10 cellular contexts compared by ENCODE assay signal in the genomic region with DNA sequence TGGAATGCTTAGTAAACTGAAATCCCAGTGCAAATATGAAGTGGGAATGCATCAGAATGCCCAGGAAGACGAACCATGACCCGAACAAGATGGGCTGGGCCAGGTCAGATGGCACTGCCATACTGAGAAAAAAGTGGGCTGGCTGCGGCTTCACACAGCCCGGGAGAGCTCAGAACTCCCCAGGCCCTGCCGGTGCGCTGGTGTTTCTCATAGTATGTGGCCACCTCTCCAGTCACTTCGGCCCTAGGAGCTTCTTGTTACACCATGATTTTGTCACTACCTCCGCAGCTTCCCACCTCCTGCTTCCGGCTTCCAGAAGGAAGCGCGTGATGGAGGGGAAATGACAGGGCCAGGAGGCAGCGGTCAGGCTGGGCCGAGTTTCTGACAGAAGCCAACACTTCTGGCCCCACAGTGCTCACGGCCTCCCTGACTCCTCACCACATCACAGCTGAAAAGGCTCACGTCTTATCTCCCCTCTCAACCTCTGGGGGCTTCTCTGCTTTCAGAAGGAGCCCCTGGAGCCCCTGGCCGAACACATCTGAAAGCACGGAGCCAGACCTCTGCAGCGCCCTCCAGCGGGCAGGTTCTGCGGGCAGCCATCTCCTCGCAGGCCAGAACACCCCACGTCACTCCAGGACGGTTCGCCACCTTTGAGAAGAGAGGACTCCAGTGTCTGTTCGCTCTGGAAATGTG. TPM values are rescaled to one million over a fixed set of nuclear protein-coding genes. Genes with fewer than 3 reads are reported as not detected.
DNase-seq lines count a peak whose midpoint lies in the region; ATAC-seq and TF ChIP-seq lines count a peak whose summit lies in the region.
"Had no signal": no experiment of that assay in that cellular context is flagged by ENCODE, and none has a peak within 500 bp of the region (broad histone marks: within the 10 kb centered on the region; RNA-seq: fewer than 3 reads in every experiment).

No MANE protein-coding gene starts in this region.

- H3K36me3 ChIP-seq in IMR-90 (ENCODE audit: control insufficient read depth, insufficient read depth, low read length) (no peaks in the 10 kb centered on the region), prostate gland (no peaks in the 10 kb centered on the region)
- H3K36me3 ChIP-seq: HAP-1 had no signal

- H4K5ac ChIP-seq in IMR-90 (ENCODE audit: low read depth, low read length), result no peak overlapping the region

- H2BK15ac ChIP-seq in IMR-90 (ENCODE audit: low read depth, low read length), result no peak overlapping the region

- no peak overlapping the region for H4K91ac ChIP-seq in IMR-90 (ENCODE audit: insufficient read depth, low read depth, low read length)

- no peak overlapping the region; a peak in 1 of 4 replicates for H4K8ac ChIP-seq in IMR-90 (ENCODE audit: low read depth in 2 of 2, low read length in 2 of 2)

- DNase-seq in IMR-90 (no peak), fibroblast of pulmonary artery (ENCODE audit: low read depth) (no peak), 8988T (no peak), prostate gland (ENCODE audit: low spot score) (no peak), SW480 (ENCODE audit: low spot score) (no peak)
- DNase-seq in activated CD8-positive, alpha-beta T cell treated with anti-CD3 and anti-CD28 coated beads, Interleukin-2, amount 10 ng/mL, durations not matched to agents 7 days and 5 days, result peak; percentile 84
- DNase-seq in stimulated activated CD8-positive, alpha-beta memory T cell treated with anti-CD3 and anti-CD28 coated beads, Interleukin-15, amount 100 ng/mL, for 48 hours (ENCODE audit: low read depth in 2 of 2), result peak; percentile 74 to 78
- DNase-seq: PC-9 had no signal

- TF ChIP-seq CTCF in IMR-90 (conservative IDR thresholded peaks at IDR 0.05; ENCODE audit: low read depth, low read length) (0 out of 2 replicates have a peak, but pooled peaks have one; percentile 8), fibroblast of pulmonary artery (IDR thresholded peaks at IDR 0.05; ENCODE audit: low read length, missing control alignments) (peak; percentile 25), prostate gland (IDR thresholded peaks at IDR 0.05) (no peak)

- CTCF ChIA-PET in IMR-90 (lab: Yijun Ruan, JAX), result no interaction called here
- CTCF ChIA-PET in activated CD8-positive, alpha-beta T cell treated with anti-CD3 and anti-CD28 coated beads, Interleukin-2, amount 10 ng/mL, durations not matched to agents 7 days and 5 days (lab: Charles Lee), result interaction anchor here (0.7 to 5.9 kb wide), 23 partner anchors 9 to 939 kb away, joined by 3 to 463 read pairs (median 4); partner anchors contain the start of genes DAD1 and OXA1L

- no peak overlapping the region for H3K27ac ChIP-seq in IMR-90 (ENCODE audit: insufficient read depth, low read length)
- H3K27ac ChIP-seq in prostate gland, result no peak overlapping the region
- H3K27ac ChIP-seq: PC-9 had no signal

- no peak overlapping the region for H3K9ac ChIP-seq in IMR-90 (ENCODE audit: low read depth, low read length)

- H3K9me3 ChIP-seq in IMR-90 (ENCODE audit: control insufficient read depth, insufficient read depth, low read length) (no peaks in the 10 kb centered on the region), prostate gland (no peaks in the 10 kb centered on the region)
- H3K9me3 ChIP-seq: HAP-1 had no signal

- no peak overlapping the region for H3K4me2 ChIP-seq in IMR-90 (ENCODE audit: low read depth, low read length)

- peaks cover 0 to 5% of the 10 kb centered on the region in 2 experiments; a peak in 1 of 4 replicates for H3K79me1 ChIP-seq in IMR-90 (ENCODE audit: low read depth in 1 of 2, low read length in 2 of 2)

- TF ChIP-seq RAD21 in IMR-90 (IDR thresholded peaks at IDR 0.05; ENCODE audit: low read length), result no peak

- TF ChIP-seq POLR2A in IMR-90 (IDR thresholded peaks at IDR 0.05; ENCODE audit: low read depth, low read length), result no peak
- no peak for TF ChIP-seq POLR2A in prostate gland (IDR thresholded peaks at IDR 0.05)

- dilution Hi-C loops in IMR-90 (cut with HindIII; ENCODE audit: low sequenced_read_pairs, unreplicated experiment), result no loop called here

- H2AK5ac ChIP-seq in IMR-90 (ENCODE audit: low read depth, low read length), result no peak overlapping the region

- H3K4me3 ChIP-seq in IMR-90 (ENCODE audit: insufficient read depth, low read depth, low read length) (no peak overlapping the region), fibroblast of pulmonary artery (replicated peaks; ENCODE audit: low read depth, low read length) (no peak overlapping the region), prostate gland (no peak overlapping the region)
- H3K4me3 ChIP-seq: HAP-1, PC-9 had no signal

- no peak overlapping the region for H3K14ac ChIP-seq in IMR-90 (replicated peaks; ENCODE audit: low read depth, low read length)

- no peaks in the 10 kb centered on the region for H3K9me3 Mint-ChIP-seq in activated CD8-positive, alpha-beta T cell treated with anti-CD3 and anti-CD28 coated beads, Interleukin-2, amount 10 ng/mL, durations not matched to agents 7 days and 5 days (ENCODE audit: insufficient read depth)

- H3K27ac Mint-ChIP-seq in activated CD8-positive, alpha-beta T cell treated with anti-CD3 and anti-CD28 coated beads, Interleukin-2, amount 10 ng/mL, durations not matched to agents 7 days and 5 days, result peak overlapping the region; percentile 97

- no peak overlapping the region for H3K23ac ChIP-seq in IMR-90 (ENCODE audit: low read depth, low read length)

- peaks cover 46% of the 10 kb centered on the region for H3K36me3 Mint-ChIP-seq in activated CD8-positive, alpha-beta T cell treated with anti-CD3 and anti-CD28 coated beads, Interleukin-2, amount 10 ng/mL, durations not matched to agents 7 days and 5 days (ENCODE audit: low read depth)

- H3K9me1 ChIP-seq in IMR-90 (ENCODE audit: insufficient read depth, low read length), result peaks cover 8% of the 10 kb centered on the region

- BruUV-seq in IMR-90 (replicated peaks; lab: Mats Ljungman, UMichigan), result no TSS peak

- no peak overlapping the region for H2BK20ac ChIP-seq in IMR-90 (ENCODE audit: low read depth, low read length)

- H2AFZ ChIP-seq in IMR-90 (replicated peaks; ENCODE audit: low read length, poor library complexity), result peak overlapping the region; percentile 43
- H2AFZ ChIP-seq: PC-9 had no signal

- H3K27me3 ChIP-seq in IMR-90 (ENCODE audit: control insufficient read depth, insufficient read depth, low read length) (no peaks in the 10 kb centered on the region), prostate gland (replicated peaks; ENCODE audit: insufficient read depth) (no peaks in the 10 kb centered on the region)

- H3K4me3 Mint-ChIP-seq in activated CD8-positive, alpha-beta T cell treated with anti-CD3 and anti-CD28 coated beads, Interleukin-2, amount 10 ng/mL, durations not matched to agents 7 days and 5 days, result peak overlapping the region; percentile 76

- H3K4me1 ChIP-seq in IMR-90 (ENCODE audit: control insufficient read depth, insufficient read depth, low read length) (peaks cover 13% of the 10 kb centered on the region), prostate gland (replicated peaks) (no peaks in the 10 kb centered on the region)

- H4K20me1 ChIP-seq in IMR-90 (ENCODE audit: insufficient read depth, low read length), result no peaks in the 10 kb centered on the region

- no peak overlapping the region for H3K4ac ChIP-seq in IMR-90 (ENCODE audit: low read depth, low read length)

- POLR2A ChIA-PET in IMR-90 (lab: Charles Lee; ENCODE audit: unreplicated experiment), result no interaction called here
- POLR2A ChIA-PET in activated CD8-positive, alpha-beta T cell treated with anti-CD3 and anti-CD28 coated beads, Interleukin-2, amount 10 ng/mL, durations not matched to agents 7 days and 5 days (lab: Charles Lee), result interaction anchor here (0.7 to 13.5 kb wide), 8 partner anchors 9 to 46 kb away, joined by 3 to 232 read pairs (median 4); no protein-coding TSS in a partner anchor

- H3K27me3 Mint-ChIP-seq in activated CD8-positive, alpha-beta T cell treated with anti-CD3 and anti-CD28 coated beads, Interleukin-2, amount 10 ng/mL, durations not matched to agents 7 days and 5 days (ENCODE audit: low read depth), result no peaks in the 10 kb centered on the region

- no peak overlapping the region for H3K18ac ChIP-seq in IMR-90 (ENCODE audit: low read depth, low read length)

- no peak overlapping the region for H2BK5ac ChIP-seq in IMR-90 (ENCODE audit: low read depth, low read length, poor library complexity, severe bottlenecking)

- H2BK120ac ChIP-seq in IMR-90 (ENCODE audit: low read depth, low read length), result peak overlapping the region; percentile 17; the same call in 1 of the 2 replicates

- intact Hi-C loops in IMR-90 (cut with micrococcal nuclease), result loop anchor here (5.0 to 10.0 kb wide), 4 partner anchors 209 to 746 kb away; partner anchors contain the start of genes BCL2L2, MMP14, OXA1L and PPP1R3E
- intact Hi-C loops in prostate gland (cut with DNase I), result loop anchor here (5.0 kb wide), 2 partner anchors 166 to 294 kb away; no protein-coding TSS in a partner anchor

- in situ Hi-C loops in IMR-90 (cut with MboI; ENCODE audit: low sequenced_read_pairs), result loop anchor here (5.0 to 10.0 kb wide), 4 partner anchors 166 to 506 kb away; partner anchors contain the start of gene OXA1L

- no peak overlapping the region for H3K56ac ChIP-seq in IMR-90 (ENCODE audit: extremely low read depth, insufficient read depth, low read length)

- 74% methylated on average over 10 of the region's 25 CpGs; no CpG with 5 or more reads in 1 of the 2 experiments for WGBS in IMR-90 (ENCODE audit: extremely low coverage in 2 of 2, insufficient read length in 1 of 2), 2 experiments
- 84% methylated on average over 25 of the region's 25 CpGs for WGBS in prostate gland

- ATAC-seq in IMR-90 (ENCODE audit: low read depth), result no peak
- ATAC-seq in activated CD8-positive, alpha-beta T cell treated with anti-CD3 and anti-CD28 coated beads, Interleukin-2, amount 10 ng/mL, durations not matched to agents 7 days and 5 days, result no peak
- ATAC-seq in HG02884 (IDR thresholded peaks at IDR 0.05; ENCODE audit: unreplicated experiment), result no peak

- no peak overlapping the region for H2AK9ac ChIP-seq in IMR-90 (replicated peaks; ENCODE audit: low read depth, low read length, poor library complexity)

- H3K4me1 Mint-ChIP-seq in activated CD8-positive, alpha-beta T cell treated with anti-CD3 and anti-CD28 coated beads, Interleukin-2, amount 10 ng/mL, durations not matched to agents 7 days and 5 days (ENCODE audit: low read depth), result peaks cover 90% of the 10 kb centered on the region

RNA-seq across cellular contexts. Expression of gene DAD1, which starts 30.7 kb away (rescaled TPM):
- total RNA-seq in IMR-90 (2012; rRNA removed) (396 and 449 TPM in 2 replicates), prostate gland (100 to 1,000 TPM; 231 to 289 TPM)
- polyA plus RNA-seq in IMR-90 (2012; rRNA removed), result 448 and 496 TPM in 2 replicates
- polyA plus RNA-seq in IMR-90 (2012; cell fraction: cytosol; rRNA removed), result 412 and 479 TPM in 2 replicates
- 92.7 and 197 TPM in 2 replicates for polyA plus RNA-seq in IMR-90 (2012; cell fraction: nucleus; rRNA removed; ENCODE audit: low replicate concordance)
- total RNA-seq in activated CD8-positive, alpha-beta T cell treated with anti-CD3 and anti-CD28 coated beads, Interleukin-2, amount 10 ng/mL, durations not matched to agents 7 days and 5 days, result 100 to 1,000 TPM; 130 to 147 TPM

RNA-seq across cellular contexts. Expression of gene ABHD4, which starts 39.7 kb away (rescaled TPM):
- total RNA-seq in IMR-90 (2012; rRNA removed) (5.0 and 5.3 TPM in 2 replicates), prostate gland (100 to 1,000 TPM in 1 of 2 donors, 10 to 100 TPM in 1; 25.9 to 116 TPM)
- 21.8 and 22.0 TPM in 2 replicates for polyA plus RNA-seq in IMR-90 (2012; rRNA removed)
- polyA plus RNA-seq in IMR-90 (2012; cell fraction: cytosol; rRNA removed), result 13.3 and 23.6 TPM in 2 replicates
- 22.2 and 25.4 TPM in 2 replicates for polyA plus RNA-seq in IMR-90 (2012; cell fraction: nucleus; rRNA removed; ENCODE audit: low replicate concordance)
- total RNA-seq in activated CD8-positive, alpha-beta T cell treated with anti-CD3 and anti-CD28 coated beads, Interleukin-2, amount 10 ng/mL, durations not matched to agents 7 days and 5 days, result 1 to 10 TPM; 8.0 to 8.5 TPM

Comparison
In these comparisons a context has a peak if more than half of its experiments do, and no peak if none do; other contexts are left out.
1. DNase-seq: peak in activated CD8-positive, alpha-beta T cell treated with anti-CD3 and anti-CD28 coated beads, Interleukin-2, amount 10 ng/mL, durations not matched to agents 7 days and 5 days (single experiment) and stimulated activated CD8-positive, alpha-beta memory T cell treated with anti-CD3 and anti-CD28 coated beads, Interleukin-15, amount 100 ng/mL, for 48 hours (2 of 2); none in IMR-90 (single experiment), fibroblast of pulmonary artery (single experiment), 8988T (single experiment), prostate gland (single experiment) and SW480 (single experiment).
2. CTCF ChIP-seq: peak in IMR-90 (single experiment) and fibroblast of pulmonary artery (single experiment); none in prostate gland (0 of 4).